ENCODE assay signal across 8 cellular contexts in the genomic region with DNA sequence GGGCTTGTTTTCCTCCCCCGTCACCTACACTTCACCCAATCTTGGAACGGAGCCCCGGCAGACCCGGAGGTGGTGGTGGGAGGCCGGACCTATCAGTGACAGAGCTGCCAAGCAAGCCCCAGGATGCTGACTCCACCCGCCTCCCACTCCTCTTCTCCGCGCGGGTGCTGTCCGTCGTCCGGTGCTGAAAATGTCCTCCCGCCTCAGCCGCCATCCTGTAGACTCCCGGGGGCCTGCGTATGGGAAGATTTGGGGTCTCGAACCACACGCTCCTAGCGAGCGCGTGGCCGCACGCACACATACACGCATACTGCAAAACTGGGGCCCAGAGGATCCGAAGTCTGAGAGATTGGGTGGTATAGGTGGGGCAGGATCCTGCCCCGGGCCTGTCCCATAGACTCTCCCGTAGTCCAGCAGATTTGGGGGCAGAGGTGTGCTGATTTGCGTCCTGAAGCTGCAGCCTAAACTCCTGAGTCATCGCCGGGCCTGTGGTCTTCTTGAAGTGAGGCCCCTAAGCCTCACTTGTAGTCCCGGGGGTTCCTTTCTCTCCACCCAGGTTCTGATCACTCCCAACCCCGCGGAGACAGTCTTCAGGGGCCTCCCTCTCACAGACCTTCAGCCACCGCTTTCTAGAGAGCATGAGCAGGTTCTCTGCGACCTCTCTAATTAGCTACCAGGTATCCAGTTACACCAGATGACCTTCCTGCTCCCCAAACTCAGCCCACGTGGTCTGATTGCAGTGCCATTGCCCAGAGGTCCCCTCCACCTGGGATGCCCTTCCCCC. TPM values are rescaled to one million over a fixed set of nuclear protein-coding genes. Genes with fewer than 3 reads are reported as not detected.
DNase-seq lines count a peak whose midpoint lies in the region; ATAC-seq, FAIRE-seq and TF ChIP-seq lines count a peak whose summit lies in the region.

No MANE protein-coding gene starts in this region.

- H3K4me3 ChIP-seq in SJSA1: peak overlapping the region; percentile 77
- H3K4me3 ChIP-seq in adrenal gland: peak overlapping the region in 3 of 4 donors; percentile 25 to 73 (median 60)
- peak overlapping the region; percentile 51; the same call in 1 of the 2 replicates for H3K4me3 ChIP-seq in iPS DF 6.9 (ENCODE audit: low read length)
- H3K4me3 ChIP-seq in small intestine (ENCODE audit: low read depth in 1 of 2, low read length in 2 of 2): peak overlapping the region; percentile 40 to 62

- H3K4me1 ChIP-seq in SJSA1 (replicated peaks) (peaks cover 28% of the 10 kb centered on the region), adrenal gland (replicated peaks in 1 of 2) (peaks cover 12 to 40% of the 10 kb centered on the region in 2 donors), iPS DF 6.9 (ENCODE audit: control insufficient read depth, insufficient read depth, low read length) (peaks cover 3% of the 10 kb centered on the region; the same call in 1 of the 2 replicates), small intestine (ENCODE audit: control insufficient read depth in 2 of 2, insufficient read depth in 1 of 2, low read depth in 1 of 2, low read length in 1 of 2) (peaks cover 5 to 8% of the 10 kb centered on the region in 2 donors)

- 9 to 22% (median 12%) methylated on average over 13 to 36 of the region's 36 CpGs for WGBS in adrenal gland, 4 donors
- WGBS in iPS DF 6.9 (ENCODE audit: insufficient coverage, insufficient read length): no CpG with 5 or more reads among the region's 36 CpGs
- 7 to 10% (median 9%) methylated on average over 34 to 36 of the region's 36 CpGs for WGBS in small intestine, 3 donors

- H3K27ac ChIP-seq in SJSA1: peak overlapping the region; percentile 61
- H3K27ac ChIP-seq in adrenal gland: peak overlapping the region; percentile 44 to 93 (median 78)
- no peak overlapping the region for H3K27ac ChIP-seq in iPS DF 6.9 (ENCODE audit: low read length)
- H3K27ac ChIP-seq in small intestine (ENCODE audit: low read depth in 1 of 2, low read length in 1 of 2): peak overlapping the region; percentile 96 to 97

- ATAC-seq in HG03095 (IDR thresholded peaks at IDR 0.05; ENCODE audit: unreplicated experiment): peak; percentile 26

- H3K27me3 ChIP-seq in SJSA1 (replicated peaks): peaks cover 37% of the 10 kb centered on the region
- H3K27me3 ChIP-seq in adrenal gland: peaks cover 8% of the 10 kb centered on the region
- H3K27me3 ChIP-seq in iPS DF 6.9 (ENCODE audit: control insufficient read depth, insufficient read depth, low read length): peaks cover 3% of the 10 kb centered on the region; the same call in 1 of the 2 replicates
- peaks cover 0 to 5% of the 10 kb centered on the region in 2 donors for H3K27me3 ChIP-seq in small intestine (ENCODE audit: control insufficient read depth in 2 of 2, insufficient read depth in 2 of 2, low read length in 2 of 2)

- intact Hi-C loops in adrenal gland (cut with DNase I): loop anchor here in 1 of 2 donors (10.0 kb wide), 1 partner anchor 65 kb away; no protein-coding TSS in a partner anchor

- H3K36me3 ChIP-seq in SJSA1 (peaks cover 35% of the 10 kb centered on the region), adrenal gland (replicated peaks in 1 of 2) (no peaks in the 10 kb centered on the region), iPS DF 6.9 (ENCODE audit: control insufficient read depth, insufficient read depth, low read length) (0 out of 2 replicates have a peak, but pooled peaks cover 4% of the 10 kb centered on the region), small intestine (ENCODE audit: control insufficient read depth in 2 of 2, insufficient read depth in 2 of 2, low read length in 2 of 2) (no peaks in the 10 kb centered on the region)

- TF ChIP-seq CTCF in adrenal gland (IDR thresholded peaks at IDR 0.05): no peak

- H3K9me3 ChIP-seq in SJSA1 (replicated peaks) (0 out of 2 replicates have a peak, but pooled peaks cover 2% of the 10 kb centered on the region), adrenal gland (replicated peaks in 1 of 3) (no peaks in the 10 kb centered on the region), iPS DF 6.9 (ENCODE audit: control insufficient read depth, insufficient read depth, low read length) (no peaks in the 10 kb centered on the region), small intestine (ENCODE audit: control insufficient read depth, low read depth) (no peaks in the 10 kb centered on the region)

- FAIRE-seq in small intestine (lab: Jason Lieb, UNC): no peak

- peak; percentile 93 for DNase-seq in activated effector memory CD4-positive, alpha-beta T cell treated with anti-CD3 and anti-CD28 coated beads, Interleukin-2, amount 50 U/mL, for 16 hours
- DNase-seq in activated effector memory CD4-positive, alpha-beta T cell treated with Interleukin-2 at 50 U/mL for 16 hours: no peak
- DNase-seq in SJSA1 (ENCODE audit: low read depth in 1 of 2, low spot score in 2 of 2) (no peak), adrenal gland (peak in 5 of 7 donors; percentile 78 to 83 (median 78)), iPS DF 6.9 (ENCODE audit: low read depth, low spot score) (no peak), small intestine (no peak), occipital lobe (lab: John Stamatoyannopoulos, UW) (no peak)

- peak in 1 of 2 donors; percentile 42 for TF ChIP-seq POLR2A in adrenal gland (IDR thresholded peaks at IDR 0.05)

RNA-seq across cellular contexts. Expression of gene YIF1A, which starts 0.8 kb away (rescaled TPM):
- total RNA-seq in SJSA1 (2014; rRNA removed; shearing (Covaris generic)): 162 and 245 TPM in 2 replicates
- 100 to 1,000 TPM in 4 of 8 donors, 10 to 100 TPM in 4; 69.7 to 154 (median 97.1) TPM for total RNA-seq in adrenal gland
- 100 to 1,000 TPM in 2 of 3 donors, 10 to 100 TPM in 1; 97.9 to 129 (median 104) TPM for polyA plus RNA-seq in adrenal gland
- 100 to 1,000 TPM; 127 to 144 (median 143) TPM for polyA plus RNA-seq in small intestine
- 32.4 TPM for total RNA-seq in occipital lobe

RNA-seq across cellular contexts. Expression of gene TMEM151A, which starts 2.0 kb away (rescaled TPM):
- 0.60 and 0.61 TPM in 2 replicates for total RNA-seq in SJSA1 (2014; rRNA removed; shearing (Covaris generic))
- 1 to 10 TPM in 3 of 8 donors, under 1 TPM in 2, not detected in 3; 0.07 to 2.3 (median 1.3) TPM for total RNA-seq in adrenal gland
- 1 to 10 TPM in 2 of 3 donors, under 1 TPM in 1; 0.42 to 6.8 (median 1.9) TPM for polyA plus RNA-seq in adrenal gland
- polyA plus RNA-seq in small intestine: under 1 TPM in 2 of 3 donors, not detected in 1; 0.54 to 0.91 TPM
- total RNA-seq in occipital lobe: 6.4 TPM

RNA-seq across cellular contexts. Expression of gene CNIH2, which starts 11.8 kb away (rescaled TPM):
- 2.8 and 6.2 TPM in 2 replicates for total RNA-seq in SJSA1 (2014; rRNA removed; shearing (Covaris generic))
- total RNA-seq in adrenal gland (10 to 100 TPM in 1 of 8 donors, 1 to 10 TPM in 3, under 1 TPM in 2, not detected in 2; 0.55 to 10.9 (median 1.8) TPM), occipital lobe (33.1 TPM)
- polyA plus RNA-seq in adrenal gland (10 to 100 TPM in 1 of 3 donors, 1 to 10 TPM in 2; 3.3 to 13.4 (median 9.7) TPM), small intestine (1 to 10 TPM in 1 of 3 donors, under 1 TPM in 2; 0.81 to 1.1 (median 0.89) TPM)

RNA-seq across cellular contexts. Expression of gene RAB1B, which starts 21.3 kb away (rescaled TPM):
- 290 and 334 TPM in 2 replicates for total RNA-seq in SJSA1 (2014; rRNA removed; shearing (Covaris generic))
- 100 to 1,000 TPM; 128 to 190 (median 164) TPM for total RNA-seq in adrenal gland
- polyA plus RNA-seq in adrenal gland: 100 to 1,000 TPM; 109 to 168 (median 135) TPM
- 100 to 1,000 TPM; 176 to 205 (median 182) TPM for polyA plus RNA-seq in small intestine
- total RNA-seq in occipital lobe: 28.9 TPM

RNA-seq across cellular contexts. Expression of gene CD248, which starts 27.1 kb away (rescaled TPM):
- 576 and 629 TPM in 2 replicates for total RNA-seq in SJSA1 (2014; rRNA removed; shearing (Covaris generic))
- total RNA-seq in adrenal gland (10 to 100 TPM in 7 of 8 donors, 1 to 10 TPM in 1; 9.0 to 21.7 (median 15.8) TPM), occipital lobe (1.1 TPM)
- polyA plus RNA-seq in adrenal gland (10 to 100 TPM in 2 of 3 donors, 1 to 10 TPM in 1; 4.2 to 28.0 (median 19.2) TPM), small intestine (10 to 100 TPM in 1 of 3 donors, 1 to 10 TPM in 1, not detected in 1; 1.6 to 35.7 TPM)

Comparison
In these comparisons a context has a peak if more than half of its experiments do, and no peak if none do; other contexts are left out.
1. DNase-seq: peak in activated effector memory CD4-positive, alpha-beta T cell treated with anti-CD3 and anti-CD28 coated beads, Interleukin-2, amount 50 U/mL, for 16 hours (single experiment) and adrenal gland (5 of 7); none in activated effector memory CD4-positive, alpha-beta T cell treated with Interleukin-2 at 50 U/mL for 16 hours (single experiment), SJSA1 (0 of 2), iPS DF 6.9 (single experiment), small intestine (single experiment) and occipital lobe (single experiment).
2. Peak in every context shown above with its lines, with median percentiles within 50 percentile points of each other: H3K4me3 ChIP-seq.